In the genomic region with DNA sequence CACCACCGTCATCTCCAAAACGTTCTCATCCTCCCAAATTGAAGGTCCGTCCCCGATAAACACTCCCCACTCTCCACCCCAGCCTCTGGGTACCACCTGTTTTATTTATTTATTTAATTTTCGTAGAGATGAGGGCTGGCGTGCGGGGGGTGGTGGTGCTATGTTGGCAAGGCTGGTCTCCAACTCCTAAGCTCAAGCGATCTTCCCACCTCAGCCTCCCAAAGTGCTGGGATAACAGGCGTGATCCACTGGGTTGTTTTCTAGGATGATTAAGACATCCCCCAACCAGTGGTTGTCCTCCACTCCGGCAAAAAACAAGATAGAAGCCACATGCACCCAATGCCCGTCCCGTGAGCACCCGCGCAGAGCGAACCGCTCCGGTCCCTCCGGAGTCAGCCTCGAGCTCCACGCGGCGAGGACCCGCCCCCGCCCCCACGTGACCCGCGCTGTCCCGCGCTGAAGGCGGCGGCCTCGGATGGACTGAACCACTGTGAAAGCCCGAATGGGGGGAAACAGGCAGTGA, we compare ENCODE assay signal across 8 cellular contexts.
A peak's percentile ranks its signal among the peaks of the same experiment; 100 is the strongest.
DNase-seq lines count a peak whose midpoint lies in the region; ATAC-seq and TF ChIP-seq lines count a peak whose summit lies in the region.

No MANE protein-coding gene starts in this region.

- H3K36me3 ChIP-seq in BLaER1 treated with 17β-estradiol and CSF1 and Interleukin-3, amounts not matched to agents 10 nM and 100 nM, result peaks cover 12 to 29% (median 28%) of the 10 kb centered on the region in 11 experiments
- H3K36me3 ChIP-seq in mucosa of stomach (ENCODE audit: control insufficient read depth, insufficient read depth, low read length), result no peaks in the 10 kb centered on the region

- peak overlapping the region; percentile 88 to 100 (median 97) for H3K4me3 ChIP-seq in BLaER1 treated with 17β-estradiol and CSF1 and Interleukin-3, amounts not matched to agents 10 nM and 100 nM
- H3K4me3 ChIP-seq in epithelial cell of esophagus (ENCODE audit: low read length) (peak overlapping the region; percentile 93), mucosa of stomach (ENCODE audit: low read length) (peak overlapping the region; percentile 91)

- DNase-seq in NCI-H526 (lab: John Stamatoyannopoulos, UW) (peak; percentile 32 to 92), epithelial cell of esophagus (ENCODE audit: low read depth) (peak; percentile 88)
- peak; percentile 69 for DNase-seq in activated CD8-positive, alpha-beta memory T cell treated with anti-CD3 and anti-CD28 coated beads, Interleukin-2, amount 50 U/mL, for 1 hour (ENCODE audit: extremely low read depth)
- peak; percentile 82 for DNase-seq in stimulated activated CD8-positive, alpha-beta memory T cell treated with anti-CD3 and anti-CD28 coated beads, Interleukin-7, amount 100 ng/mL, for 24 hours (ENCODE audit: low read depth)

- peaks cover 38 to 43% (median 40%) of the 10 kb centered on the region in 10 experiments for H3K4me1 ChIP-seq in BLaER1 treated with 17β-estradiol and CSF1 and Interleukin-3, amounts not matched to agents 10 nM and 100 nM
- peaks cover 24% of the 10 kb centered on the region for H3K4me1 ChIP-seq in mucosa of stomach (ENCODE audit: control insufficient read depth, insufficient read depth, low read length)

- no peak for TF ChIP-seq CTCF in epithelial cell of esophagus (IDR thresholded peaks at IDR 0.05; ENCODE audit: insufficient read depth, low read depth, low read length, missing control alignments)

- peak; percentile 59 for ATAC-seq in GM19023 (IDR thresholded peaks at IDR 0.05; ENCODE audit: unreplicated experiment)
- ATAC-seq in HG03175 (IDR thresholded peaks at IDR 0.05; ENCODE audit: unreplicated experiment), result peak; percentile 56

- peak overlapping the region; percentile 94 to 100 (median 99) for H3K9ac ChIP-seq in BLaER1 treated with 17β-estradiol and CSF1 and Interleukin-3, amounts not matched to agents 10 nM and 100 nM
- H3K9ac ChIP-seq in mucosa of stomach (ENCODE audit: low read length), result peak overlapping the region; percentile 99

- H3K27ac ChIP-seq in BLaER1 treated with 17β-estradiol and CSF1 and Interleukin-3, amounts not matched to agents 10 nM and 100 nM, result peak overlapping the region; percentile 96 to 100 (median 100)

- H3K9me3 ChIP-seq in BLaER1 treated with 17β-estradiol and CSF1 and Interleukin-3, amounts not matched to agents 10 nM and 100 nM (replicated peaks in 1 of 11), result no peaks in the 10 kb centered on the region
- H3K9me3 ChIP-seq in mucosa of stomach (ENCODE audit: control insufficient read depth, low read length), result no peaks in the 10 kb centered on the region

- no peaks in the 10 kb centered on the region for H3K27me3 ChIP-seq in BLaER1 treated with 17β-estradiol and CSF1 and Interleukin-3, amounts not matched to agents 10 nM and 100 nM
- no peaks in the 10 kb centered on the region for H3K27me3 ChIP-seq in mucosa of stomach (ENCODE audit: control insufficient read depth, insufficient read depth, low read length)

- peak overlapping the region; percentile 82 to 98 (median 95) for H3K4me2 ChIP-seq in BLaER1 treated with 17β-estradiol and CSF1 and Interleukin-3, amounts not matched to agents 10 nM and 100 nM

- H4K20me1 ChIP-seq in BLaER1 treated with 17β-estradiol and CSF1 and Interleukin-3, amounts not matched to agents 10 nM and 100 nM, result peaks cover 34 to 40% (median 39%) of the 10 kb centered on the region in 11 experiments; a peak in 21 of 22 replicates

Comparison
In these comparisons a context has a peak if more than half of its experiments do, and no peak if none do; other contexts are left out.
1. Peak in every context shown above with its lines: DNase-seq, ATAC-seq, H3K4me3 ChIP-seq and H3K27ac ChIP-seq.